In genomic region chr9:113547501-113547900, GRCh38 we compare ENCODE assay signal across 1 cellular context.
TF ChIP-seq lines count a peak whose summit lies in the region.

No MANE protein-coding gene starts in this region.

TF ChIP-seq in HepG2, 621 proteins besides CTCF, POLR2A, EP300 and RAD21 (continued from another document):
- TF ChIP-seq ZHX2 (IDR thresholded peaks at IDR 0.05; ENCODE audit: low read depth) (no peak), ZHX2 (CRISPR knock-in tag; IDR thresholded peaks at IDR 0.05; ENCODE audit: borderline replicate concordance) (no peak), ZFP1 (CRISPR knock-in tag; IDR thresholded peaks at IDR 0.05) (no peak), ZNF501 (CRISPR knock-in tag; IDR thresholded peaks at IDR 0.05) (no peak), ARID3A (IDR thresholded peaks at IDR 0.05; ENCODE audit: low read depth, low read length) (no peak), DMTF1 (CRISPR knock-in tag; IDR thresholded peaks at IDR 0.05) (no peak), ZFX (CRISPR knock-in tag; IDR thresholded peaks at IDR 0.05; ENCODE audit: low read depth) (no peak), RARA (CRISPR knock-in tag; IDR thresholded peaks at IDR 0.05) (no peak), GRHL1 (CRISPR knock-in tag; conservative IDR thresholded peaks at IDR 0.05) (no peak), LBX2 (CRISPR knock-in tag; IDR thresholded peaks at IDR 0.05; ENCODE audit: borderline replicate concordance) (no peak), ZNF766 (CRISPR knock-in tag; IDR thresholded peaks at IDR 0.05; ENCODE audit: borderline replicate concordance) (no peak), NFKB2 (CRISPR knock-in tag; IDR thresholded peaks at IDR 0.05; ENCODE audit: borderline replicate concordance) (no peak)
TF ChIP-seq in HepG2: peak in this region for 0.
